ENCODE assay signal across 18 cellular contexts in the genomic region with DNA sequence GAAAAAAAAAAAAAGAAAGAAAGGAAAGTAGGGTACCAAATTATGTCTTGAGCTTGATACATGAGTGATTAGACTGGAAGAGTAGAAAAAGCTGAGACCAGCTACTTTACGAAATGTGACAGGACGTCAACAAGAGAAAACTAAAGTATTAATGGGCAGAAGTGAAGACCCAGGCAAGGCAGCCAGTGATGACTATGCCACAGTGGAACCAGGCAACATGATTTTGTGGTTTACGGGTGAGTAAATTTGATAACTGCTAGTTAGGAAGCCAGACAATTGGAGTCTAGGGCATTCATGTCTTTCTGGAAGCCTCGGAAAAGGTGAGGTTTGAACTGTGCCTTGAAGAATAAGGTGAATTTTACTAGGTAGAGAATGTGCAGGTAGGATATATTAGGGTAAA.
"Had no signal": no experiment of that assay in that cellular context is flagged by ENCODE, and none has a peak within 500 bp of the region (broad histone marks: within the 10 kb centered on the region; RNA-seq: fewer than 3 reads in every experiment).

No MANE protein-coding gene starts in this region.

- ATAC-seq: heart left ventricle; left cardiac atrium; lower lobe of right lung; pancreas; right lobe of liver; stimulated activated effector memory CD8-positive, alpha-beta T cell treated with anti-CD3 and anti-CD28 coated beads, Interleukin-12 subunit alpha, Interleukin-12 subunit beta, amount 100 ng/mL, for 72 hours; stimulated activated naive CD8-positive, alpha-beta T cell treated with anti-CD3 and anti-CD28 coated beads, Interleukin-15, Interleukin-2, amounts not matched to agents 100 U/mL and 50 U/mL, for 24 hours had no signal

- FAIRE-seq: islet of Langerhans, pancreas, urothelium cell line had no signal

- DNase-seq: effector CD4-positive, alpha-beta T cell; foreskin melanocyte; heart left ventricle; hippocampal formation; left cardiac atrium; left ventricle myocardium inferior; lower lobe of right lung; occipital lobe; pancreas; retina; right lobe of liver; stimulated activated CD4-positive, alpha-beta T cell treated with anti-CD3 and anti-CD28 coated beads, Interleukin-4, amount 100 ng/mL, for 1 hour; stimulated activated CD8-positive, alpha-beta memory T cell treated with anti-CD3 and anti-CD28 coated beads, Interleukin-4, amount 100 ng/mL, for 48 hours; stimulated activated naive CD8-positive, alpha-beta T cell treated with anti-CD3 and anti-CD28 coated beads, Interleukin-15, Interleukin-2, amounts not matched to agents 100 U/mL and 50 U/mL, for 24 hours; thyroid gland had no signal
